In the genomic region with DNA sequence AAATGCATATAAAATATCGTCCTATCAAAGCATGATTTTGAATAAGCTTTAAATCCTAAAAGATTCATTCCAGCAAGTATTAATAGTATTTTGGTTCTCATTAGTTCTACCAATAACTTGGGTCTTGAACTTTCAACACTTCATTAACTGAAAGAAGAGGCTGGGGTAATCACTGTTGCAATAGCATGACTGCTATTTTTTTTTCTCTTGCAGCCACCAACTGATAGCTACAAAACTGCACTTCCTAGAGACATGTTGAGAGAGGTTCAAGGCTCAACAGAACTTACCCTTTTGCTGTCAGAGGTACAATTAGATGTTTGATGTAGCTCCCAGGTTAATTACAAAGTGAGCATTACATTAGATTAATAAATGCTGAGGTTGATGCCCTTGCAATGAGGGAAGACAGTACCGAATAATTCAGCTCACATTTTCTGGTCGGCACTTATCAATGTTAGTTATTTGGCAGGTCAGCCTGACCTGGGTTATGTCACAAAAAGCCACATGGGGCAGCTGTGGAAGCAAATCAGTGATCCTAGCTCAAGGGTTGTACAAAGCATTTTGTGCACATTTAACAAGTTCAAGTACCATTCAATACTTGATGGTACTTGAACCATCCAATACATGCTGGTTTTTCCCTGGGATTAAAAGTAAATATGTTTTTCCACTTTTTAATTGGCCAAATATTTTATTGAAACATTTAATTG, we compare ENCODE assay signal across 1 cellular context.
TF ChIP-seq lines count a peak whose summit lies in the region.

No MANE protein-coding gene starts in this region.

TF ChIP-seq in SK-N-SH, 30 proteins besides CTCF, POLR2A, EP300 and RAD21 (continued from another document):
- TF ChIP-seq, protein P1, sequence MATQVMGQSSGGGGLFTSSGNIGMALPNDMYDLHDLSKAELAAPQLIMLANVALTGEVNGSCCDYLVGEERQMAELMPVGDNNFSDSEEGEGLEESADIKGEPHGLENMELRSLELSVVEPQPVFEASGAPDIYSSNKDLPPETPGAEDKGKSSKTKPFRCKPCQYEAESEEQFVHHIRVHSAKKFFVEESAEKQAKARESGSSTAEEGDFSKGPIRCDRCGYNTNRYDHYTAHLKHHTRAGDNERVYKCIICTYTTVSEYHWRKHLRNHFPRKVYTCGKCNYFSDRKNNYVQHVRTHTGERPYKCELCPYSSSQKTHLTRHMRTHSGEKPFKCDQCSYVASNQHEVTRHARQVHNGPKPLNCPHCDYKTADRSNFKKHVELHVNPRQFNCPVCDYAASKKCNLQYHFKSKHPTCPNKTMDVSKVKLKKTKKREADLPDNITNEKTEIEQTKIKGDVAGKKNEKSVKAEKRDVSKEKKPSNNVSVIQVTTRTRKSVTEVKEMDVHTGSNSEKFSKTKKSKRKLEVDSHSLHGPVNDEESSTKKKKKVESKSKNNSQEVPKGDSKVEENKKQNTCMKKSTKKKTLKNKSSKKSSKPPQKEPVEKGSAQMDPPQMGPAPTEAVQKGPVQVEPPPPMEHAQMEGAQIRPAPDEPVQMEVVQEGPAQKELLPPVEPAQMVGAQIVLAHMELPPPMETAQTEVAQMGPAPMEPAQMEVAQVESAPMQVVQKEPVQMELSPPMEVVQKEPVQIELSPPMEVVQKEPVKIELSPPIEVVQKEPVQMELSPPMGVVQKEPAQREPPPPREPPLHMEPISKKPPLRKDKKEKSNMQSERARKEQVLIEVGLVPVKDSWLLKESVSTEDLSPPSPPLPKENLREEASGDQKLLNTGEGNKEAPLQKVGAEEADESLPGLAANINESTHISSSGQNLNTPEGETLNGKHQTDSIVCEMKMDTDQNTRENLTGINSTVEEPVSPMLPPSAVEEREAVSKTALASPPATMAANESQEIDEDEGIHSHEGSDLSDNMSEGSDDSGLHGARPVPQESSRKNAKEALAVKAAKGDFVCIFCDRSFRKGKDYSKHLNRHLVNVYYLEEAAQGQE (IDR thresholded peaks at IDR 0.05; ENCODE audit: low read depth, low read length), result no peak
- no peak for TF ChIP-seq MAX (IDR thresholded peaks at IDR 0.05; ENCODE audit: low read depth)
- no peak for TF ChIP-seq RXRA (IDR thresholded peaks at IDR 0.05; ENCODE audit: borderline replicate concordance, low read depth)
- no peak for TF ChIP-seq TEAD4 (IDR thresholded peaks at IDR 0.05; ENCODE audit: borderline replicate concordance, insufficient read depth)
- no peak for TF ChIP-seq GABPA (IDR thresholded peaks at IDR 0.05; ENCODE audit: low read depth)
- TF ChIP-seq JUND (IDR thresholded peaks at IDR 0.05), result no peak
- TF ChIP-seq, protein P2, sequence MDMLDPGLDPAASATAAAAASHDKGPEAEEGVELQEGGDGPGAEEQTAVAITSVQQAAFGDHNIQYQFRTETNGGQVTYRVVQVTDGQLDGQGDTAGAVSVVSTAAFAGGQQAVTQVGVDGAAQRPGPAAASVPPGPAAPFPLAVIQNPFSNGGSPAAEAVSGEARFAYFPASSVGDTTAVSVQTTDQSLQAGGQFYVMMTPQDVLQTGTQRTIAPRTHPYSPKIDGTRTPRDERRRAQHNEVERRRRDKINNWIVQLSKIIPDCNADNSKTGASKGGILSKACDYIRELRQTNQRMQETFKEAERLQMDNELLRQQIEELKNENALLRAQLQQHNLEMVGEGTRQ (IDR thresholded peaks at IDR 0.05; ENCODE audit: borderline replicate concordance, low read depth, low read length), result no peak
- TF ChIP-seq TAF1 (IDR thresholded peaks at IDR 0.05; ENCODE audit: borderline replicate concordance, low read depth, low read length), result no peak
- no peak for TF ChIP-seq FOXM1 (IDR thresholded peaks at IDR 0.05; ENCODE audit: low read depth)
- TF ChIP-seq FOXJ3 (CRISPR knock-in tag; IDR thresholded peaks at IDR 0.05), result no peak
